In the genomic region with DNA sequence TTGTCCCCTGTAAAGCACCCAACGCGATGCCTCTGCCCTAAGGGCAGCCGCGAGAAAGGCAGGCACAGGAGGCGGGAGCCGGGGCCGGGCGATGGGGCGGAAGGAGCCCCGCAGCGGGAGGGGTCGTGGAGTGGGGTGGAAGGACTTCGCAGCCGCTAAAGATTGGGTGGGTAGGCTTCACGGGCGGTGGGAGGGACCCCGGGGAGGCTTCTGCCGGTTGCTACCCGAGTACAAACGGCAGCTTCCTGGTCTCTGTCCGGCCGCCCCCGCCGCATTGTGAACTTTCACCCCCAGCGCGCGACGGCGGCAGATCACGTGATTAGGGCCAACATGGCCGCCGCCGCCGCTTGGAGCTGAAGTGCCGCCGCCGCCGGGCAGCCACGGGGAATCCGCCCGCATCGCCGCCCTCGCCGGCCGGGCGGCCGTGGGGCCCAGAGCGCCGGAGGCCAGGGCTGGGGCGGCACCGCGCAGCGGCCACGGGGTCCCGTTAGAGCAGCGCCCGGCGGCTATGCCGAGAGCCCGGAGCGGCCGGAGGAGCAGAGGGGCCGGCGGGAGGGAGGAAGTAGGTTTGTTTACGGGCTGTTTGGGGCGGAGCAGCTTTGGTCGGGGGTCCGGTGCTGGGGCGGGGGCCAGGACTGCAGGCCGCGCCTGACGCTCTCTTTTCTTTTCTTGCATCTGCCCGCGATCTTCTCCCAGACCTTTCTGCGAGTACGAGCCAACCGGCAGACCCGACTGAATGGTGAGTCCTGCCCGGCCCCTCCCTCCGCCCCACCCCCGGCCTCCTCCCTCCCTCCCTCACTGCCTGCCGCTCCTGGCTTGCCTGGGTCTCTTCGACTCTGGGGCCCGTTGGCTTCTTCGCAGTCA, we compare ENCODE assay signal across 8 cellular contexts. TPM values are rescaled to one million over a fixed set of nuclear protein-coding genes. Genes with fewer than 3 reads are reported as not detected.
DNase-seq lines count a peak whose midpoint lies in the region; ATAC-seq and TF ChIP-seq lines count a peak whose summit lies in the region.

No MANE protein-coding gene starts in this region.

- intact Hi-C loops in activated CD4-positive, alpha-beta T cell treated with anti-CD3 and anti-CD28 coated beads, Interleukin-2, amount 10 ng/mL, durations not matched to agents 24 days and 14 days (cut with micrococcal nuclease): loop anchor here (1.0 to 5.0 kb wide), 4 partner anchors 42 to 1275 kb away; a partner anchor contains a TSS
- intact Hi-C loops in colonic mucosa (cut with DNase I): no loop called here

- peak overlapping the region; percentile 98 for H3K27ac Mint-ChIP-seq in activated CD4-positive, alpha-beta T cell treated with anti-CD3 and anti-CD28 coated beads, Interleukin-2, amount 10 ng/mL, durations not matched to agents 24 days and 14 days

- H3K36me3 Mint-ChIP-seq in activated CD4-positive, alpha-beta T cell treated with anti-CD3 and anti-CD28 coated beads, Interleukin-2, amount 10 ng/mL, durations not matched to agents 24 days and 14 days (ENCODE audit: low read depth): peaks cover 37% of the 10 kb centered on the region

- peaks cover 6% of the 10 kb centered on the region for H3K9me3 Mint-ChIP-seq in activated CD4-positive, alpha-beta T cell treated with anti-CD3 and anti-CD28 coated beads, Interleukin-2, amount 10 ng/mL, durations not matched to agents 24 days and 14 days

- DNase-seq in AG08395 (ENCODE audit: low spot score): peak; percentile 91
- peak; percentile 75 for DNase-seq in NCI-H446 treated with DMSO at 0.1 percent for 48 hours (lab: John Stamatoyannopoulos, UW)
- peak; percentile 97 for DNase-seq in activated CD4-positive, alpha-beta T cell treated with anti-CD3 and anti-CD28 coated beads, Interleukin-2, amount 10 ng/mL, durations not matched to agents 24 days and 14 days
- peak; percentile 90 for DNase-seq in colonic mucosa
- peak; percentile 91 for DNase-seq in left lobe of liver (ENCODE audit: low spot score)
- peak; percentile 92 for DNase-seq in stimulated activated CD4-positive, alpha-beta T cell treated with anti-CD3 and anti-CD28 coated beads, Interleukin-2, amount 100 ng/mL, for 24 hours

- no peaks in the 10 kb centered on the region for H3K9me3 ChIP-seq in colonic mucosa

- H3K9ac ChIP-seq in colonic mucosa (ENCODE audit: low read depth in 2 of 2, low read length in 2 of 2): peak overlapping the region; percentile 72 to 81

- H3K27me3 ChIP-seq in colonic mucosa: no peaks in the 10 kb centered on the region

- no peak for TF ChIP-seq CTCF in colonic mucosa (IDR thresholded peaks at IDR 0.05)

- ATAC-seq in GM19023 (IDR thresholded peaks at IDR 0.05; ENCODE audit: unreplicated experiment) (peak; percentile 63), HG03175 (IDR thresholded peaks at IDR 0.05; ENCODE audit: unreplicated experiment) (peak; percentile 66), left lobe of liver (peak; percentile 89)

- peaks cover 12% of the 10 kb centered on the region for H3K36me3 ChIP-seq in colonic mucosa

- H3K4me3 ChIP-seq in colonic mucosa: peak overlapping the region; percentile 80

- H3K27me3 Mint-ChIP-seq in activated CD4-positive, alpha-beta T cell treated with anti-CD3 and anti-CD28 coated beads, Interleukin-2, amount 10 ng/mL, durations not matched to agents 24 days and 14 days: no peaks in the 10 kb centered on the region

- H3K27ac ChIP-seq in colonic mucosa: peak overlapping the region; percentile 95

- H3K4me3 Mint-ChIP-seq in activated CD4-positive, alpha-beta T cell treated with anti-CD3 and anti-CD28 coated beads, Interleukin-2, amount 10 ng/mL, durations not matched to agents 24 days and 14 days: peak overlapping the region; percentile 89

- peaks cover 10% of the 10 kb centered on the region for H3K4me1 ChIP-seq in colonic mucosa

- H3K4me1 Mint-ChIP-seq in activated CD4-positive, alpha-beta T cell treated with anti-CD3 and anti-CD28 coated beads, Interleukin-2, amount 10 ng/mL, durations not matched to agents 24 days and 14 days: peaks cover 32% of the 10 kb centered on the region

RNA-seq across cellular contexts. Expression of a gene that starts 42.4 kb away (rescaled TPM):
- total RNA-seq in activated CD4-positive, alpha-beta T cell treated with anti-CD3 and anti-CD28 coated beads, Interleukin-2, amount 10 ng/mL, durations not matched to agents 24 days and 14 days: 4.5 and 5.1 TPM in 2 replicates
- total RNA-seq in colonic mucosa (10 to 100 TPM; 26.4 to 29.6 TPM), left lobe of liver (27.5 TPM)

RNA-seq across cellular contexts. Expression of a gene that starts 42.6 kb away (rescaled TPM):
- 133 and 137 TPM in 2 replicates for total RNA-seq in activated CD4-positive, alpha-beta T cell treated with anti-CD3 and anti-CD28 coated beads, Interleukin-2, amount 10 ng/mL, durations not matched to agents 24 days and 14 days
- total RNA-seq in colonic mucosa: 1 to 10 TPM; 1.3 to 5.1 TPM
- 14.7 TPM for total RNA-seq in left lobe of liver

Comparison
In these comparisons a context has a peak if more than half of its experiments do, and no peak if none do; other contexts are left out.
1. Peak in every context shown above with its lines: DNase-seq, ATAC-seq, H3K4me3 ChIP-seq and H3K27ac ChIP-seq.